11 cellular contexts compared by ENCODE assay signal in genomic region chr15:74786081-74786480, GRCh38. TPM values are rescaled to one million over a fixed set of nuclear protein-coding genes. Genes with fewer than 3 reads are reported as not detected.
A peak's percentile ranks its signal among the peaks of the same experiment; 100 is the strongest.
DNase-seq lines count a peak whose midpoint lies in the region; ATAC-seq and TF ChIP-seq lines count a peak whose summit lies in the region.
"Not testable (repeated sequence)": the region's sequence is repeated elsewhere in the genome, so short reads cannot be mapped to it uniquely, and the experiment has no call there.
"Had no signal": no experiment of that assay in that cellular context is flagged by ENCODE, and none has a peak within 500 bp of the region (broad histone marks: within the 10 kb centered on the region; RNA-seq: fewer than 3 reads in every experiment).

No MANE protein-coding gene starts in this region.

- H3K36me3 Mint-ChIP-seq in activated CD8-positive, alpha-beta T cell treated with anti-CD3 and anti-CD28 coated beads for 36 hours (ENCODE audit: low read depth): peaks cover 67% of the 10 kb centered on the region

- peak overlapping the region; percentile 98 for H3K4me3 Mint-ChIP-seq in activated CD8-positive, alpha-beta T cell treated with anti-CD3 and anti-CD28 coated beads for 36 hours

- H4K20me1 ChIP-seq in OCI-LY3 (ENCODE audit: insufficient read depth, low read length): not testable (repeated sequence)

- H3K4me1 ChIP-seq in OCI-LY3 (ENCODE audit: low read length): peaks cover 79% of the 10 kb centered on the region
- peaks cover 37 to 75% of the 10 kb centered on the region in 2 donors for H3K4me1 ChIP-seq in ascending aorta
- H3K4me1 ChIP-seq in esophagus muscularis mucosa: peaks cover 88 to 94% (median 92%) of the 10 kb centered on the region in 4 donors
- H3K4me1 ChIP-seq in mucosa of rectum (ENCODE audit: control insufficient read depth in 2 of 2, insufficient read depth in 2 of 2, low read length in 2 of 2): peaks cover 76 to 79% of the 10 kb centered on the region in 2 donors
- peaks cover 88 to 90% (median 88%) of the 10 kb centered on the region in 3 donors for H3K4me1 ChIP-seq in skeletal muscle tissue (ENCODE audit: control insufficient read depth in 3 of 3, insufficient read depth in 3 of 3, low read length in 3 of 3)
- H3K4me1 ChIP-seq in transverse colon: peaks cover 70 to 91% (median 83%) of the 10 kb centered on the region in 4 donors

- peak overlapping the region; percentile 100 for H3K4me2 ChIP-seq in OCI-LY3 (ENCODE audit: low read length)

- H3K27ac Mint-ChIP-seq in activated CD8-positive, alpha-beta T cell treated with anti-CD3 and anti-CD28 coated beads for 36 hours: peak overlapping the region; percentile 98

- not testable (repeated sequence) for TF ChIP-seq POLR2A in esophagus muscularis mucosa (IDR thresholded peaks at IDR 0.05; ENCODE audit: low read depth); transverse colon (IDR thresholded peaks at IDR 0.05)

- peak overlapping the region; percentile 97 for H3K27ac ChIP-seq in OCI-LY3 (ENCODE audit: low read length)
- H3K27ac ChIP-seq in ascending aorta: peak overlapping the region; percentile 62 to 79
- peak overlapping the region; percentile 56 to 72 (median 60) for H3K27ac ChIP-seq in esophagus muscularis mucosa (replicated peaks in 1 of 4)
- H3K27ac ChIP-seq in mucosa of rectum (ENCODE audit: low read depth in 2 of 2, low read length in 2 of 2): peak overlapping the region; percentile 79 to 86
- H3K27ac ChIP-seq in skeletal muscle tissue (ENCODE audit: low read depth, low read length): peak overlapping the region; percentile 61
- H3K27ac ChIP-seq in transverse colon: peak overlapping the region; percentile 84 to 92 (median 86)

- not testable (repeated sequence) for H3K9me3 ChIP-seq in OCI-LY3 (ENCODE audit: insufficient read depth, low read length); ascending aorta; esophagus muscularis mucosa; mucosa of rectum (ENCODE audit: control insufficient read depth in 2 of 2, low read length in 2 of 2); skeletal muscle tissue (ENCODE audit: control insufficient read depth in 3 of 3, low read length in 3 of 3); transverse colon

- not testable (repeated sequence) for TF ChIP-seq EP300 in esophagus muscularis mucosa (IDR thresholded peaks at IDR 0.05); transverse colon (IDR thresholded peaks at IDR 0.05; ENCODE audit: low read depth)

- POLR2A ChIA-PET in activated CD8-positive, alpha-beta T cell treated with anti-CD3 and anti-CD28 coated beads for 36 hours (lab: Charles Lee): interaction anchor here (3.2 to 21.2 kb wide), 3 partner anchors 5 to 14 kb away, joined by 20 to 410 read pairs (median 410); partner anchors contain the start of gene CSK

- H3K27me3 Mint-ChIP-seq in activated CD8-positive, alpha-beta T cell treated with anti-CD3 and anti-CD28 coated beads for 36 hours: not testable (repeated sequence)

- peaks cover 99% of the 10 kb centered on the region for H3K79me2 ChIP-seq in OCI-LY3 (ENCODE audit: low read length)

- H3K4me3 ChIP-seq in GM06990 (replicated peaks; ENCODE audit: low read depth, low read length) (peak overlapping the region; percentile 98), OCI-LY3 (ENCODE audit: low read length) (peak overlapping the region; percentile 93), ascending aorta (peak overlapping the region in 1 of 2 donors; percentile 14), mucosa of rectum (ENCODE audit: low read length in 2 of 2) (peak overlapping the region in 1 of 2 donors; percentile 60), skeletal muscle tissue (ENCODE audit: low read length in 3 of 3) (peak overlapping the region in 1 of 3 donors; percentile 14), transverse colon (peak overlapping the region in 1 of 4 donors; percentile 15)
- not testable (repeated sequence) for H3K4me3 ChIP-seq in esophagus muscularis mucosa

- CTCF ChIA-PET in activated CD8-positive, alpha-beta T cell treated with anti-CD3 and anti-CD28 coated beads for 36 hours (lab: Charles Lee): interaction anchor here (0.8 to 30.3 kb wide), 5 partner anchors 2 to 166 kb away, joined by 3 to 1327 read pairs (median 13); partner anchors contain the start of gene CSK

- 76% methylated on average over 12 of the region's 12 CpGs for WGBS in esophagus muscularis mucosa
- WGBS in transverse colon (ENCODE audit: low coverage in 1 of 2), 2 donors: 49% methylated on average over 12 of the region's 12 CpGs; no CpG with 5 or more reads in 1 of the 2 donors

- H2AFZ ChIP-seq in OCI-LY3 (ENCODE audit: low read depth, low read length): not testable (repeated sequence)

- TF ChIP-seq CTCF in GM06990 (IDR thresholded peaks at IDR 0.05; ENCODE audit: insufficient read depth, low read length, poor library complexity, severe bottlenecking); OCI-LY3 (IDR thresholded peaks at IDR 0.05; ENCODE audit: low read depth, low read length); activated CD8-positive, alpha-beta T cell treated with anti-CD3 and anti-CD28 coated beads for 36 hours (IDR thresholded peaks at IDR 0.05); ascending aorta (IDR thresholded peaks at IDR 0.05); esophagus muscularis mucosa (IDR thresholded peaks at IDR 0.05); transverse colon (IDR thresholded peaks at IDR 0.05): not testable (repeated sequence)

- in situ Hi-C loops in transverse colon (cut with MboI; ENCODE audit: low pct_ligation_motif_present in 1 of 4, low pct_unique_long_range_greater_than_20kb in 1 of 4, low sequenced_read_pairs in 3 of 4): not testable (repeated sequence)

- intact Hi-C loops in activated CD8-positive, alpha-beta T cell treated with anti-CD3 and anti-CD28 coated beads for 36 hours (cut with micrococcal nuclease): loop anchor here (5.0 kb wide), 1 partner anchor 384 kb away; no protein-coding TSS in a partner anchor
- intact Hi-C loops in ascending aorta (cut with DNase I); esophagus muscularis mucosa (cut with DNase I); transverse colon (cut with DNase I; ENCODE audit: low total_unique reads): not testable (repeated sequence)

- peaks cover 14% of the 10 kb centered on the region for H3K36me3 ChIP-seq in GM06990 (ENCODE audit: control insufficient read depth, insufficient read depth, low read length)
- H3K36me3 ChIP-seq in OCI-LY3 (replicated peaks; ENCODE audit: low read depth, low read length): peaks cover 66% of the 10 kb centered on the region
- H3K36me3 ChIP-seq in ascending aorta; esophagus muscularis mucosa; mucosa of rectum (ENCODE audit: control insufficient read depth in 2 of 2, insufficient read depth in 2 of 2, low read length in 2 of 2); skeletal muscle tissue (ENCODE audit: control insufficient read depth in 3 of 3, insufficient read depth in 3 of 3, low read length in 3 of 3); transverse colon: not testable (repeated sequence)

- not testable (repeated sequence) for DNase-seq in GM06990 (ENCODE audit: extremely low read depth, insufficient read length); activated CD8-positive, alpha-beta T cell treated with anti-CD3 and anti-CD28 coated beads for 36 hours; ascending aorta (ENCODE audit: low spot score in 2 of 2); esophagus muscularis mucosa (ENCODE audit: extremely low spot score); transverse colon

- not testable (repeated sequence) for ATAC-seq in activated CD8-positive, alpha-beta T cell treated with anti-CD3 and anti-CD28 coated beads for 36 hours

- peaks cover 39% of the 10 kb centered on the region for H3K4me1 Mint-ChIP-seq in activated CD8-positive, alpha-beta T cell treated with anti-CD3 and anti-CD28 coated beads for 36 hours (ENCODE audit: low read depth)

- not testable (repeated sequence) for H3K9me3 Mint-ChIP-seq in activated CD8-positive, alpha-beta T cell treated with anti-CD3 and anti-CD28 coated beads for 36 hours

- H3K27me3 ChIP-seq in GM06990 (replicated peaks; ENCODE audit: control insufficient read depth, insufficient read depth, low read length); OCI-LY3 (ENCODE audit: low read depth, low read length); ascending aorta; esophagus muscularis mucosa; mucosa of rectum (ENCODE audit: control insufficient read depth in 2 of 2, insufficient read depth in 2 of 2, low read length in 2 of 2); skeletal muscle tissue (ENCODE audit: control insufficient read depth in 3 of 3, insufficient read depth in 3 of 3, low read length in 3 of 3); transverse colon: not testable (repeated sequence)

- peak overlapping the region; percentile 100 for H3K9ac ChIP-seq in OCI-LY3 (ENCODE audit: low read length)
- H3K9ac ChIP-seq in mucosa of rectum (ENCODE audit: low read depth in 1 of 2, low read length in 2 of 2): peak overlapping the region; percentile 16 to 20
- H3K9ac ChIP-seq in skeletal muscle tissue (ENCODE audit: low read depth in 1 of 3, low read length in 3 of 3): peak overlapping the region; percentile 20 to 50 (median 34)

RNA-seq across cellular contexts. Expression of gene CSK, which starts 4.2 kb away (rescaled TPM):
- 100 to 1,000 TPM; 254 to 260 TPM for total RNA-seq in activated CD8-positive, alpha-beta T cell treated with anti-CD3 and anti-CD28 coated beads for 36 hours
- total RNA-seq in ascending aorta (31.0 TPM), esophagus muscularis mucosa (10 to 100 TPM; 14.0 to 28.7 (median 21.9) TPM), skeletal muscle tissue (13.6 TPM), transverse colon (100 to 1,000 TPM in 1 of 4 donors, 10 to 100 TPM in 3; 59.7 to 176 (median 73.4) TPM)

RNA-seq across cellular contexts. Expression of gene LMAN1L, which starts 26.6 kb away (rescaled TPM):
- total RNA-seq in activated CD8-positive, alpha-beta T cell treated with anti-CD3 and anti-CD28 coated beads for 36 hours: under 1 TPM in 1 of 2 experiments, not detected in 1; 0.11 TPM
- total RNA-seq in ascending aorta (not detected), esophagus muscularis mucosa (under 1 TPM in 1 of 4 donors, not detected in 3; 0.66 TPM), skeletal muscle tissue (not detected), transverse colon (10 to 100 TPM in 1 of 4 donors, not detected in 3; 20.2 TPM)
- total RNA-seq: myocyte, pulmonary artery endothelial cell had no signal

RNA-seq across cellular contexts. Expression of gene CYP1A2, which starts 37.4 kb away (rescaled TPM):
- not detected for total RNA-seq in activated CD8-positive, alpha-beta T cell treated with anti-CD3 and anti-CD28 coated beads for 36 hours
- not detected for total RNA-seq in ascending aorta
- not detected for total RNA-seq in esophagus muscularis mucosa
- not detected for total RNA-seq in skeletal muscle tissue
- not detected for total RNA-seq in transverse colon
- total RNA-seq: cardiac septum, myocyte, pulmonary artery endothelial cell had no signal

RNA-seq across cellular contexts. Expression of gene CPLX3, which starts 40.3 kb away (rescaled TPM):
- total RNA-seq in activated CD8-positive, alpha-beta T cell treated with anti-CD3 and anti-CD28 coated beads for 36 hours: under 1 TPM in 1 of 2 experiments, not detected in 1; 0.11 TPM
- total RNA-seq in ascending aorta: not detected
- under 1 TPM in 1 of 4 donors, not detected in 3; 0.33 TPM for total RNA-seq in esophagus muscularis mucosa
- total RNA-seq in skeletal muscle tissue: not detected
- not detected for total RNA-seq in transverse colon
- total RNA-seq: myocyte, pulmonary artery endothelial cell had no signal

RNA-seq across cellular contexts. Expression of gene ULK3, which starts 56.9 kb away (rescaled TPM):
- 10 to 100 TPM; 45.9 to 49.3 TPM for total RNA-seq in activated CD8-positive, alpha-beta T cell treated with anti-CD3 and anti-CD28 coated beads for 36 hours
- total RNA-seq in ascending aorta: 54.0 TPM
- total RNA-seq in esophagus muscularis mucosa: 10 to 100 TPM; 24.5 to 49.2 (median 35.4) TPM
- total RNA-seq in skeletal muscle tissue: 18.3 TPM
- total RNA-seq in transverse colon: 100 to 1,000 TPM; 138 to 473 (median 312) TPM

Comparison
In these comparisons a context has a peak if more than half of its experiments do, and no peak if none do; other contexts are left out.
1. H3K9ac ChIP-seq: peak in every context shown above with its lines; median percentile 100 in OCI-LY3; 34 in skeletal muscle tissue; 18 in mucosa of rectum.